ENCODE assay signal across 1 cellular context in genomic region chr18:43049021-43049420, GRCh38.
TF ChIP-seq lines count a peak whose summit lies in the region.

No MANE protein-coding gene starts in this region.

TF ChIP-seq in HepG2, 621 proteins besides CTCF, POLR2A, EP300 and RAD21 (continued from another document):
- no peak for TF ChIP-seq MYPOP (CRISPR knock-in tag; IDR thresholded peaks at IDR 0.05)
- TF ChIP-seq MED13 (CRISPR knock-in tag; IDR thresholded peaks at IDR 0.05), result no peak
- no peak for TF ChIP-seq STAG1 (CRISPR knock-in tag; IDR thresholded peaks at IDR 0.05)
